In the genomic region with DNA sequence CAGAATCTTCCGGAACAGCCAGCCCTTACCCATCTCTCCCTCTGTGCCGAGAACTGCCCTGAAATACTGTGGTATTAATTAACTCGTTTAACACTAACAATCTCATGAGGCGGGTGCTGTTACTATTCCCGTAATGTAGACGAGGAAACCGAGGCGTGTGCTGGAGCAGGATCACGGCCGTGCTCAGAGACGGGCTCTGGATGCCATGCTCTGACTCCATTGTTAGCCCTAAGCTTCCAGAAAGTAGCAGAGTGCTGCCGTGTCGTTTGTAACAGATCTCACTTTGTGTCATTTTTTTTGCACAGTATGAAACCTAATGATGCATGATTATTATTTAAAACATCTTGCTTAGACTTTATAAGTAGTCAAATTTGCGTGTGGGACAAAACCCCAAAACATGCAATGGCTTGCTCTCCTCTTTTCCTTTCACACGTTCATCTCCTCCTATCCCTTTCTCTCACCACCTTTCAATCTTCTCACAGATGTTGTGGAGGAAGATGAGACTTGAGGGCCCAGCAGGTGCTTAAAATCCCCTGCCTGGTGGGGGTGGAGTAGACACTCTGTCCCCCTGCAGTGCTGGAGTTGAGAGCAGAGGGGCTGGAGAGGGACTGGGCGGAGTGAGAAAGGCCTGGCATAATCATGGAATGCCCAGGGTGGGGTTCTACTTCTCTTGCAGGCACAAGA, we compare ENCODE assay signal across 8 cellular contexts. TPM values are rescaled to one million over a fixed set of nuclear protein-coding genes. Genes with fewer than 3 reads are reported as not detected.
DNase-seq lines count a peak whose midpoint lies in the region; ATAC-seq and TF ChIP-seq lines count a peak whose summit lies in the region.

No MANE protein-coding gene starts in this region.

- CTCF ChIA-PET in activated CD4-positive, alpha-beta memory T cell treated with anti-CD3 and anti-CD28 coated beads for 36 hours (lab: Charles Lee) = no interaction called here
- CTCF ChIA-PET in HEK293T (lab: Yijun Ruan, JAX) = interaction anchor here (0.5 to 1.2 kb wide), 3 partner anchors 10 to 819 kb away, joined by 3 to 4 read pairs (median 4); no protein-coding TSS in a partner anchor

- no peaks in the 10 kb centered on the region for H3K27me3 Mint-ChIP-seq in activated CD4-positive, alpha-beta memory T cell treated with anti-CD3 and anti-CD28 coated beads for 36 hours

- H3K27ac Mint-ChIP-seq in activated CD4-positive, alpha-beta memory T cell treated with anti-CD3 and anti-CD28 coated beads for 36 hours = peak overlapping the region; percentile 100

- H3K4me1 Mint-ChIP-seq in activated CD4-positive, alpha-beta memory T cell treated with anti-CD3 and anti-CD28 coated beads for 36 hours (ENCODE audit: low read depth) = peaks cover 56% of the 10 kb centered on the region

- H3K4me1 ChIP-seq in heart left ventricle (peaks cover 0 to 34% (median 9%) of the 10 kb centered on the region in 12 donors), gastrocnemius medialis (peaks cover 4 to 7% of the 10 kb centered on the region in 2 donors)

- peaks cover 47% of the 10 kb centered on the region for H3K36me3 Mint-ChIP-seq in activated CD4-positive, alpha-beta memory T cell treated with anti-CD3 and anti-CD28 coated beads for 36 hours

- TF ChIP-seq CTCF in heart left ventricle (IDR thresholded peaks at IDR 0.05) = no peak
- no peak for TF ChIP-seq CTCF in gastrocnemius medialis (IDR thresholded peaks at IDR 0.05 in 4 of 5, conservative IDR thresholded peaks at IDR 0.05 in 1 of 5)

- H3K4me3 Mint-ChIP-seq in activated CD4-positive, alpha-beta memory T cell treated with anti-CD3 and anti-CD28 coated beads for 36 hours = peak overlapping the region; percentile 97

- ATAC-seq in HG03175 (IDR thresholded peaks at IDR 0.05; ENCODE audit: unreplicated experiment) = peak; percentile 29
- ATAC-seq in heart left ventricle = peak in 1 of 4 donors; percentile 30
- ATAC-seq in gastrocnemius medialis = peak in 1 of 2 donors; percentile 33

- H3K27ac ChIP-seq in heart left ventricle = peak overlapping the region in 8 of 12 donors; percentile 36 to 89 (median 60)
- H3K27ac ChIP-seq in gastrocnemius medialis = peak overlapping the region in 3 of 4 donors; percentile 54 to 64 (median 54)

- H3K4me3 ChIP-seq in heart left ventricle (peak overlapping the region; percentile 48 to 92 (median 68)), gastrocnemius medialis (peak overlapping the region; percentile 56 to 71 (median 66))

- DNase-seq in NCI-H146 (lab: John Stamatoyannopoulos, UW) (peak; percentile 31), NCI-H146 treated with DMSO at 0.1 percent for 48 hours (lab: John Stamatoyannopoulos, UW; ENCODE audit: unreplicated experiment) (no peak), heart left ventricle (no peak), gastrocnemius medialis (no peak), HEK293T (ENCODE audit: extremely low spot score) (no peak), 8988T (no peak)
- no peak for DNase-seq in activated CD4-positive, alpha-beta memory T cell treated with anti-CD3 and anti-CD28 coated beads for 36 hours

- no peaks in the 10 kb centered on the region for H3K9me3 ChIP-seq in heart left ventricle
- no peaks in the 10 kb centered on the region for H3K9me3 ChIP-seq in gastrocnemius medialis

- H3K36me3 ChIP-seq in heart left ventricle (peaks cover 0 to 2% (median 0%) of the 10 kb centered on the region in 9 donors), gastrocnemius medialis (no peaks in the 10 kb centered on the region)

- H3K27me3 ChIP-seq in heart left ventricle (peaks cover 0 to 16% (median 4%) of the 10 kb centered on the region in 9 donors), gastrocnemius medialis (peaks cover 0 to 8% (median 7%) of the 10 kb centered on the region in 3 donors)

- TF ChIP-seq POLR2A in heart left ventricle (IDR thresholded peaks at IDR 0.05) = no peak
- no peak for TF ChIP-seq POLR2A in gastrocnemius medialis (IDR thresholded peaks at IDR 0.05)

- intact Hi-C loops in activated CD4-positive, alpha-beta memory T cell treated with anti-CD3 and anti-CD28 coated beads for 36 hours (cut with micrococcal nuclease) = loop anchor here (2.0 to 5.0 kb wide), 7 partner anchors 45 to 452 kb away; partner anchors contain the start of genes ATP6V0E2, GIMAP7 and REPIN1
- intact Hi-C loops in heart left ventricle (cut with DNase I) (no loop called here), gastrocnemius medialis (cut with DNase I; ENCODE audit: low total_unique reads) (no loop called here)

- in situ Hi-C loops in gastrocnemius medialis (cut with MboI; ENCODE audit: low sequenced_read_pairs in 4 of 4) = no loop called here

- POLR2A ChIA-PET in activated CD4-positive, alpha-beta memory T cell treated with anti-CD3 and anti-CD28 coated beads for 36 hours (lab: Charles Lee) = interaction anchor here (1.0 to 1.8 kb wide), 4 partner anchors 44 to 123 kb away, joined by 3 to 4 read pairs (median 4); partner anchors contain the start of gene REPIN1
- POLR2A ChIA-PET in HEK293T (lab: Yijun Ruan, JAX) = interaction anchor here (0.8 to 1.8 kb wide), 15 partner anchors 8 to 449 kb away, joined by 3 to 21 read pairs (median 5); partner anchors contain the start of gene REPIN1

- no peaks in the 10 kb centered on the region for H3K9me3 Mint-ChIP-seq in activated CD4-positive, alpha-beta memory T cell treated with anti-CD3 and anti-CD28 coated beads for 36 hours

- 24 to 38% (median 30%) methylated on average over 16 of the region's 16 CpGs for WGBS in heart left ventricle, 4 donors

TF ChIP-seq in HEK293T, 16 proteins besides CTCF, POLR2A, EP300 and RAD21:
- no peak for TF ChIP-seq PKNOX1 (IDR thresholded peaks at IDR 0.05)
- no peak for TF ChIP-seq FOXK2 (IDR thresholded peaks at IDR 0.05)
- no peak for TF ChIP-seq LEF1 (IDR thresholded peaks at IDR 0.05; ENCODE audit: borderline replicate concordance)
- TF ChIP-seq SP1 (IDR thresholded peaks at IDR 0.05) = no peak
- TF ChIP-seq CTBP1 (IDR thresholded peaks at IDR 0.05; ENCODE audit: borderline replicate concordance) = no peak
- no peak for TF ChIP-seq NFRKB (IDR thresholded peaks at IDR 0.05)
- TF ChIP-seq ZNF384 (IDR thresholded peaks at IDR 0.05) = no peak
- TF ChIP-seq ARNT (IDR thresholded peaks at IDR 0.05) = no peak

RNA-seq across cellular contexts. Expression of gene ACTR3C, which starts 0.5 kb away (rescaled TPM):
- 1 to 10 TPM; 8.0 to 8.8 TPM for total RNA-seq in activated CD4-positive, alpha-beta memory T cell treated with anti-CD3 and anti-CD28 coated beads for 36 hours
- total RNA-seq in heart left ventricle = 1 to 10 TPM; 1.6 to 5.9 (median 3.7) TPM
- polyA plus RNA-seq in heart left ventricle = 1 to 10 TPM; 2.2 to 4.5 TPM
- total RNA-seq in gastrocnemius medialis = 1 to 10 TPM in 2 of 4 donors, under 1 TPM in 1, not detected in 1; 0.27 to 2.7 (median 1.1) TPM

RNA-seq across cellular contexts. Expression of gene LRRC61, which starts 0.7 kb away (rescaled TPM):
- total RNA-seq in activated CD4-positive, alpha-beta memory T cell treated with anti-CD3 and anti-CD28 coated beads for 36 hours = 10 to 100 TPM; 26.1 to 27.1 TPM
- total RNA-seq in heart left ventricle (1 to 10 TPM; 2.1 to 9.4 (median 4.6) TPM), gastrocnemius medialis (1 to 10 TPM in 3 of 4 donors, under 1 TPM in 1; 0.62 to 6.8 (median 1.9) TPM)
- polyA plus RNA-seq in heart left ventricle = 1 to 10 TPM; 1.8 to 8.3 TPM

RNA-seq across cellular contexts. Expression of gene RARRES2, which starts 17.6 kb away (rescaled TPM):
- not detected for total RNA-seq in activated CD4-positive, alpha-beta memory T cell treated with anti-CD3 and anti-CD28 coated beads for 36 hours
- total RNA-seq in heart left ventricle (100 to 1,000 TPM in 2 of 9 donors, 10 to 100 TPM in 3, 1 to 10 TPM in 4; 3.9 to 108 (median 12.6) TPM), gastrocnemius medialis (10 to 100 TPM in 1 of 4 donors, 1 to 10 TPM in 3; 4.7 to 14.3 (median 6.5) TPM)
- polyA plus RNA-seq in heart left ventricle = 10 to 100 TPM in 1 of 2 donors, 1 to 10 TPM in 1; 9.2 to 16.0 TPM

RNA-seq across cellular contexts. Expression of gene REPIN1, which starts 44.8 kb away (rescaled TPM):
- 10 to 100 TPM; 52.3 to 56.9 TPM for total RNA-seq in activated CD4-positive, alpha-beta memory T cell treated with anti-CD3 and anti-CD28 coated beads for 36 hours
- total RNA-seq in heart left ventricle (100 to 1,000 TPM in 5 of 9 donors, 10 to 100 TPM in 4; 90.4 to 141 (median 100) TPM), gastrocnemius medialis (100 to 1,000 TPM; 115 to 332 (median 159) TPM)
- polyA plus RNA-seq in heart left ventricle = 10 to 100 TPM; 49.8 to 79.6 TPM

RNA-seq across cellular contexts. Expression of gene ZNF775, which starts 55.3 kb away (rescaled TPM):
- 1 to 10 TPM; 6.0 to 6.8 TPM for total RNA-seq in activated CD4-positive, alpha-beta memory T cell treated with anti-CD3 and anti-CD28 coated beads for 36 hours
- total RNA-seq in heart left ventricle = 1 to 10 TPM; 2.1 to 5.0 (median 3.3) TPM
- polyA plus RNA-seq in heart left ventricle = 1 to 10 TPM; 1.8 to 4.4 TPM
- total RNA-seq in gastrocnemius medialis = 1 to 10 TPM; 3.1 to 7.5 (median 3.3) TPM

Comparison
In these comparisons a context has a peak if more than half of its experiments do, and no peak if none do; other contexts are left out.
1. RNA of gene RARRES2, which starts 17.6 kb away (total RNA-seq): 3.9 to 108 TPM in heart left ventricle and 4.7 to 14.3 TPM in gastrocnemius medialis; not detected in activated CD4-positive, alpha-beta memory T cell treated with anti-CD3 and anti-CD28 coated beads for 36 hours; every median in the first group is over 4 times any median in the second.